Comparison of ENCODE assay signal across 14 cellular contexts in the genomic region with DNA sequence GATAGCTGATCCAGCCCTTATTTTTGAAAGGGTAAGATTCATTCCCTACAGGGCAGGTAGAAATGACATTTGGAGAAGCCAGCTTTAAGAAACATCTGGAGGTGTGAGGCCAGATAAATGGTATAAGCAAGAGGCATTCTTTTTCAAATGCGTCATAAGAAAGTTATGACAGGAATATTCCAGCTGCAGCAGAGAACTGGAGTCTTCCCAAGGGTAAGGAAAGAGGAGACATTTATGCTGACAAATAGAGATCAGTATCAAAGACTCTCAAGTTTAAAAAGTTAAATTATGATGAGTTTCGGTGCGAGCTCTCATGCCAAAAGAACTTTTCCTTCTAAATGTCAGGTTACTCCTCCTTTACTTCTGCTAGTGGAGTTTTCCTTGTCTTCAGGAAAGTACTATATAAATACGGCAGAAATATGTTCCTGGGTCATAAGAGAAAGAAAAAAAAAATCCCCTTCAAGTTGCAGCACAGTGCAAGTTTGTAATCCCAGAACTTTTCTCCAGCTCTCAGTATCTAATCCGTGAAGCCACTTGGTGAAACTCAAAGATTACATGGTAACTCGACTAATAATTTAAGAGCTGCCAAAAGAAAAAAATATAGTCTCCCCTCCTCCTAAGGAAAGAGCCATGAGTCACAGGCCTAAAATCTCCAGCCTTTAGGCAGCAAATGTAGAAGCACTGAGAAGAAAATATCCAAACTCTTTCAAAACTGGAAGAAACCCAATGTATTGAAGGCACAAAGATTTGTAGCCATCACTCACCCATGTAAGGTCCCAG.
A peak's percentile ranks its signal among the peaks of the same experiment; 100 is the strongest.
DNase-seq lines count a peak whose midpoint lies in the region; ATAC-seq and TF ChIP-seq lines count a peak whose summit lies in the region.
"Had no signal": no experiment of that assay in that cellular context is flagged by ENCODE, and none has a peak within 500 bp of the region (broad histone marks: within the 10 kb centered on the region; RNA-seq: fewer than 3 reads in every experiment).

No MANE protein-coding gene starts in this region.

- no peaks in the 10 kb centered on the region for H3K9me3 Mint-ChIP-seq in activated T-cell treated with anti-CD3 and anti-CD28 coated beads, Interleukin-2, amount 50 U/mL, for 72 hours
- H3K9me3 Mint-ChIP-seq: GM23338 had no signal

- no peaks in the 10 kb centered on the region for H3K4me1 Mint-ChIP-seq in activated T-cell treated with anti-CD3 and anti-CD28 coated beads, Interleukin-2, amount 50 U/mL, for 72 hours (ENCODE audit: low read depth)
- H3K4me1 Mint-ChIP-seq: activated naive CD4-positive, alpha-beta T cell treated with anti-CD3 and anti-CD28 coated beads, Interleukin-2, amount 50 U/mL, for 24 hours; GM23338 had no signal

- H3K27me3 Mint-ChIP-seq in activated T-cell treated with anti-CD3 and anti-CD28 coated beads, Interleukin-2, amount 50 U/mL, for 72 hours (ENCODE audit: low read depth): no peaks in the 10 kb centered on the region
- H3K27me3 Mint-ChIP-seq: activated naive CD4-positive, alpha-beta T cell treated with anti-CD3 and anti-CD28 coated beads, Interleukin-2, amount 50 U/mL, for 24 hours had no signal

- TF ChIP-seq CTCF in omental fat pad (IDR thresholded peaks at IDR 0.05): no peak

- H3K27ac Mint-ChIP-seq in activated T-cell treated with anti-CD3 and anti-CD28 coated beads, Interleukin-2, amount 50 U/mL, for 72 hours: no peak overlapping the region
- H3K27ac Mint-ChIP-seq: activated CD8-positive, alpha-beta T cell treated with anti-CD3 and anti-CD28 coated beads, Interleukin-2, amount 10 ng/mL, durations not matched to agents 7 days and 5 days; activated naive CD4-positive, alpha-beta T cell treated with anti-CD3 and anti-CD28 coated beads, Interleukin-2, amount 50 U/mL, for 24 hours; GM23338 had no signal

- DNase-seq in A172 (ENCODE audit: low spot score) (peak; percentile 13), RPMI7951 (ENCODE audit: low read depth) (peak; percentile 76), fibroblast of gingiva (ENCODE audit: low read depth) (peak; percentile 50), omental fat pad (ENCODE audit: low spot score) (no peak), nucleus accumbens (lab: John Stamatoyannopoulos, UW) (no peak), NCI-H2107 treated with DMSO at 0.1 percent for 48 hours (lab: John Stamatoyannopoulos, UW; ENCODE audit: unreplicated experiment) (no peak)
- no peak for DNase-seq in activated T-cell treated with anti-CD3 and anti-CD28 coated beads, Interleukin-2, amount 50 U/mL, for 72 hours
- DNase-seq: activated CD8-positive, alpha-beta T cell treated with anti-CD3 and anti-CD28 coated beads, Interleukin-2, amount 10 ng/mL, durations not matched to agents 7 days and 5 days; dermis blood vessel endothelial cell; PC-9 had no signal

- no peak overlapping the region for H3K4me3 Mint-ChIP-seq in activated T-cell treated with anti-CD3 and anti-CD28 coated beads, Interleukin-2, amount 50 U/mL, for 72 hours
- H3K4me3 Mint-ChIP-seq: activated CD8-positive, alpha-beta T cell treated with anti-CD3 and anti-CD28 coated beads, Interleukin-2, amount 10 ng/mL, durations not matched to agents 7 days and 5 days; activated naive CD4-positive, alpha-beta T cell treated with anti-CD3 and anti-CD28 coated beads, Interleukin-2, amount 50 U/mL, for 24 hours; GM23338 had no signal

- peak; percentile 93 for ATAC-seq in omental fat pad (ENCODE audit: low FRiP score)
- ATAC-seq in HG02840 (IDR thresholded peaks at IDR 0.05; ENCODE audit: low FRiP score, unreplicated experiment): no peak
- ATAC-seq in activated T-cell treated with anti-CD3 and anti-CD28 coated beads, Interleukin-2, amount 50 U/mL, for 72 hours (replicated peaks in 1 of 2): no peak
- ATAC-seq: A549; activated CD8-positive, alpha-beta T cell treated with anti-CD3 and anti-CD28 coated beads, Interleukin-2, amount 10 ng/mL, durations not matched to agents 7 days and 5 days; GM23338 had no signal

- no peaks in the 10 kb centered on the region for H3K36me3 Mint-ChIP-seq in activated T-cell treated with anti-CD3 and anti-CD28 coated beads, Interleukin-2, amount 50 U/mL, for 72 hours (ENCODE audit: insufficient read depth in 2 of 2)
- H3K36me3 Mint-ChIP-seq: activated naive CD4-positive, alpha-beta T cell treated with anti-CD3 and anti-CD28 coated beads, Interleukin-2, amount 50 U/mL, for 24 hours had no signal

Comparison
In these comparisons a context has a peak if more than half of its experiments do, and no peak if none do; other contexts are left out.
1. DNase-seq: peak in A172 (single experiment), RPMI7951 (single experiment) and fibroblast of gingiva (single experiment); none in omental fat pad (single experiment), activated T-cell treated with anti-CD3 and anti-CD28 coated beads, Interleukin-2, amount 50 U/mL, for 72 hours (0 of 2), nucleus accumbens (0 of 56) and NCI-H2107 treated with DMSO at 0.1 percent for 48 hours (single experiment).